In genomic region chr5:138951986-138952735, GRCh38 we compare ENCODE assay signal across 1 cellular context.
TF ChIP-seq lines count a peak whose summit lies in the region.

No MANE protein-coding gene starts in this region.

TF ChIP-seq in SK-N-SH treated with all-trans-retinoic acid at 6 μM for 48 hours, 23 proteins besides CTCF, POLR2A, EP300 and RAD21 (continued from another document):
- TF ChIP-seq POU6F1 (CRISPR knock-in tag; IDR thresholded peaks at IDR 0.05; ENCODE audit: borderline replicate concordance, low read depth): no peak
